ENCODE assay signal across 8 cellular contexts in the genomic region with DNA sequence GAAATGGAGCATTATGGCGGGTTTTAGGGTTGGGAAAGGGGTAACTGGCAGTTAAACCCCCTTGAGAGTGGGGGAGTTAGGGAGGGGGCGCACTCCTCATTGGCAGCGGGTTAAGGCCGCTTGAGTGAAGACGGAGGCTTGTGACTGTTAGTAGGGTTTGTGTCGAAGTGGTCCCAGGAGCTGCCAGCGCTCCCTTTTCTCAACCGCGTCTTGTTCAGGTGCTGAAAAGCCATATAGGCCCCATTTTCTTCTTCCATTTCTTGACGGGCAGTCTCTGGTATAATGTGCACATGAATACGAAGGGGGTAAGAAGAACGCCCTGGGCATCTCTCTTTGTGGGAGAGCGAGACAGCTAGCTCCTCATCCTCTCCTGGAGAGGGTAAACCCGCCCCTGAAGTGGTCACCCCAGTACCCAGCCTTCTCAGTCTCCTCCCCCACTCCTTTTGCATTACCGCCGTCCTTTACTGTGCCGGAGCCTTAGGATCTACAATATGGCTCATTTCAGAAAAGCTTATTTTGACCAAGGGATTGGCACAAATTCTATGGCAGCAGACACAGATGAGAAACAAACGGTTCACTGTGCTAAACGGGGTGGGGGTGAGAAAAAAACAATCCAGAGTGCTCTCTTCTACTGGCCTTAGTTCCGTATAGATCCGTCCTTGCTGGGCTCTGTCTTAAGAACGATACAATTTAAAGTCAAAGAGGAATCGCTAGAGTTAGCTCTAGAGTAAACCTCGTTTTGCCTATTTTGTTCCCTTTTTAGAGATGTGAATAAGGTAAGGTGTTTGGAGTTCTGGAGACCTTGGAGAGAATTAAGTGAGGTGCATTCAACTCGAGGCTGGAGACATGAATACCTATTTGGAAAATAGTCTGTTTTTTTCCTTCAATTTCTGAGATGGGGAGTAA. TPM values are rescaled to one million over a fixed set of nuclear protein-coding genes. Genes with fewer than 3 reads are reported as not detected.
DNase-seq lines count a peak whose midpoint lies in the region; ATAC-seq, FAIRE-seq and TF ChIP-seq lines count a peak whose summit lies in the region.

No MANE protein-coding gene starts in this region.

- ATAC-seq in CD4-positive, CD25-positive, alpha-beta regulatory T cell (ENCODE audit: low read depth in 2 of 2), result no peak
- ATAC-seq in HG02798 (IDR thresholded peaks at IDR 0.05; ENCODE audit: poor library complexity, unreplicated experiment) (peak; percentile 9), pancreas (peak in 2 of 4 donors; percentile 13 to 17), HG03571 (IDR thresholded peaks at IDR 0.05; ENCODE audit: unreplicated experiment) (no peak)

- TF ChIP-seq CTCF in cardiac muscle cell (IDR thresholded peaks at IDR 0.05; ENCODE audit: low read depth, low read length) (no peak), pancreas (IDR thresholded peaks at IDR 0.05) (no peak)

- no peaks in the 10 kb centered on the region for H3K9me3 ChIP-seq in CD4-positive, CD25-positive, alpha-beta regulatory T cell (ENCODE audit: control insufficient read depth in 2 of 2, low read length in 2 of 2)
- H3K9me3 ChIP-seq in cardiac muscle cell (ENCODE audit: low read depth) (no peaks in the 10 kb centered on the region), pancreas (no peaks in the 10 kb centered on the region)

- peak overlapping the region; percentile 99 for H3K4me3 ChIP-seq in CD4-positive, CD25-positive, alpha-beta regulatory T cell (ENCODE audit: low read depth, low read length)
- H3K4me3 ChIP-seq in cardiac muscle cell, result peak overlapping the region; percentile 81
- H3K4me3 ChIP-seq in pancreas, result peak overlapping the region; percentile 51 to 82 (median 68)
- H3K4me3 ChIP-seq in urinary bladder (ENCODE audit: low read depth, low read length), result peak overlapping the region; percentile 69

- peak overlapping the region; percentile 97 to 100 (median 98) for H3K4me3 Mint-ChIP-seq in CD4-positive, CD25-positive, alpha-beta regulatory T cell

- peaks cover 30% of the 10 kb centered on the region for H3K27me3 Mint-ChIP-seq in CD4-positive, CD25-positive, alpha-beta regulatory T cell

- FAIRE-seq in RCC 7860 (lab: Jason Lieb, UNC) (no peak), pancreas (lab: Jason Lieb, UNC) (no peak)

- H3K9me3 Mint-ChIP-seq in CD4-positive, CD25-positive, alpha-beta regulatory T cell, result peaks cover 0 to 8% (median 0%) of the 10 kb centered on the region in 7 donors

- peak overlapping the region; percentile 100 for H3K27ac ChIP-seq in CD4-positive, CD25-positive, alpha-beta regulatory T cell (ENCODE audit: insufficient read depth, low read length, poor library complexity, severe bottlenecking)
- H3K27ac ChIP-seq in cardiac muscle cell (peak overlapping the region; percentile 100), pancreas (peak overlapping the region; percentile 99 to 100 (median 100)), urinary bladder (ENCODE audit: low read depth) (peak overlapping the region; percentile 100)

- peak overlapping the region; percentile 100 for H3K27ac Mint-ChIP-seq in CD4-positive, CD25-positive, alpha-beta regulatory T cell

- intact Hi-C loops in pancreas (cut with DNase I), result no loop called here

- peaks cover 58% of the 10 kb centered on the region for H3K4me1 ChIP-seq in CD4-positive, CD25-positive, alpha-beta regulatory T cell (ENCODE audit: control insufficient read depth, insufficient read depth, low read length, poor library complexity, severe bottlenecking)
- peaks cover 35% of the 10 kb centered on the region for H3K4me1 ChIP-seq in cardiac muscle cell (ENCODE audit: low read depth)
- peaks cover 12 to 28% (median 23%) of the 10 kb centered on the region in 3 donors for H3K4me1 ChIP-seq in pancreas
- H3K4me1 ChIP-seq in urinary bladder (ENCODE audit: insufficient read depth), result no peaks in the 10 kb centered on the region

- peak; percentile 49 to 79 (median 63) for DNase-seq in CD4-positive, CD25-positive, alpha-beta regulatory T cell
- DNase-seq in RCC 7860 (ENCODE audit: low spot score) (peak; percentile 31), cardiac muscle cell (ENCODE audit: low read depth in 1 of 2, low spot score in 1 of 2) (peak; percentile 49 to 54), pancreas (peak in 3 of 6 donors; percentile 41 to 75 (median 44))
- peak; percentile 37 for DNase-seq in activated naive CD4-positive, alpha-beta T cell treated with anti-CD3 and anti-CD28 coated beads, Interleukin-2, amount 50 U/mL, for 16 hours

- WGBS in pancreas, 2 donors, result 0% methylated on average over 25 of the region's 25 CpGs
- under 1% methylated on average over 25 of the region's 25 CpGs for WGBS in urinary bladder

- H3K4me1 Mint-ChIP-seq in CD4-positive, CD25-positive, alpha-beta regulatory T cell, result peaks cover 12 to 52% (median 32%) of the 10 kb centered on the region in 4 donors

- no peaks in the 10 kb centered on the region for H3K27me3 ChIP-seq in CD4-positive, CD25-positive, alpha-beta regulatory T cell (ENCODE audit: control insufficient read depth, insufficient read depth, low read length)
- H3K27me3 ChIP-seq in cardiac muscle cell (no peaks in the 10 kb centered on the region), pancreas (no peaks in the 10 kb centered on the region)

- H3K36me3 ChIP-seq in CD4-positive, CD25-positive, alpha-beta regulatory T cell (ENCODE audit: control insufficient read depth, insufficient read depth, low read length), result no peaks in the 10 kb centered on the region
- H3K36me3 ChIP-seq in cardiac muscle cell (no peaks in the 10 kb centered on the region), pancreas (no peaks in the 10 kb centered on the region), urinary bladder (ENCODE audit: insufficient read depth) (no peaks in the 10 kb centered on the region)

- H3K36me3 Mint-ChIP-seq in CD4-positive, CD25-positive, alpha-beta regulatory T cell, result peaks cover 7% of the 10 kb centered on the region

RNA-seq across cellular contexts. Expression of a gene that starts 1.0 kb away (rescaled TPM):
- total RNA-seq in CD4-positive, CD25-positive, alpha-beta regulatory T cell, result 360 TPM
- 100 to 1,000 TPM; 146 to 197 (median 177) TPM for polyA plus RNA-seq in CD4-positive, CD25-positive, alpha-beta regulatory T cell
- 59.1 and 78.4 TPM in 2 replicates for total RNA-seq in cardiac muscle cell
- 131 and 152 TPM in 2 replicates for polyA plus RNA-seq in cardiac muscle cell
- 10 to 100 TPM; 27.2 to 62.5 (median 34.7) TPM for total RNA-seq in pancreas
- 10 to 100 TPM; 14.1 to 16.3 TPM for polyA plus RNA-seq in pancreas
- total RNA-seq in urinary bladder, result 198 TPM
- 43.1 TPM for polyA plus RNA-seq in urinary bladder
